Comparison of ENCODE assay signal across 11 cellular contexts in the genomic region with DNA sequence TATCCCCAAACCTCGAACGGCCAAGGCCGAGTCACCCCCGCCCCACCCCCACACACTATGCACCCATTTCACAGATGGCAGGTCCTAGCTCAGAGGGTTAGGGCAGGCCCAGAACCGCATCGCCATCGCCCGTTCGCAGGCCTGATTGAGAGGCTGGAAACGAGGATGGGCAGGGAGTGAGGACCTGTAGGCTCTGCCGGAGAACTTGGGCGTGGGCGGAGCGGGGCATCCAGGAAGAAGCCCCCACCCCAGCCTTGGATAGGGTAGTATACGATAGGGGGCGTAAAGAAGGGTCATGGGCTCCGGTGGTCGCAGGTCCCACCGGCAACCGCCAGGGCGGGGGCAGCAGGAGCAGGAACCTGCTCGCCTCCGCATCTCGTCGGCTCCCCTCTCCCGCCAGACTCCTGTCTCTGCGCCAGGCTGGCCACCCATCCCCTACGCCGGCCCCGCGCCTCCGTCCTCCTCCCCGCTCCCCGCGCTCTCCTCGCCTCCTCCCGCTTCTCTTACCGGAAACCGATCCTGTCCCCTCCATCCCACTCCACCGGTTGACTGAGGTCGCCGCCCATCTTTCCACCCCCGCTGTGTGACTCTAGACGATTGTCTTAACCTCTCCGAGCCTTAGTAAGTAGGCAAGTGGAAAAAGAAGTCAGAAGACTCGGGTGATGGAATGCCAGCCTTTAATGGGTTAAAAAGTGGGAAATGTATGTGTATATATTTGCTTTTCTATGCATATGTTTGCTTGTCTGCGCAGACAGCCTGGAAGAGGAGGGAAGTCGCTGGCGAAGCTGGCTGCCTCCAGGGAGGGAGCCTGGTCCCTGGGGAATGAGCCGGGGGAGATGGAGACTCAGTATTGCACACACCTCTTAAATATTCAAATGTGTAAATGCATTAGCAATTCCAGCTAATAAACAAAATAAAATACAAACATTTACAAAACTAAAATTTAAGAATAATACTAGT. TPM values are rescaled to one million over a fixed set of nuclear protein-coding genes. Genes with fewer than 3 reads are reported as not detected.
DNase-seq lines count a peak whose midpoint lies in the region; TF ChIP-seq lines count a peak whose summit lies in the region.
"Had no signal": no experiment of that assay in that cellular context is flagged by ENCODE, and none has a peak within 500 bp of the region (broad histone marks: within the 10 kb centered on the region; RNA-seq: fewer than 3 reads in every experiment).

No MANE protein-coding gene starts in this region.

- peaks cover 0 to 88% (median 29%) of the 10 kb centered on the region in 3 experiments for H3K27me3 ChIP-seq in neuronal stem cell (ENCODE audit: control insufficient read depth in 3 of 3, insufficient read depth in 3 of 3, low read depth in 1 of 3, low read length in 3 of 3)

- peak overlapping the region; percentile 60 for H3K9ac ChIP-seq in neuronal stem cell (ENCODE audit: low read depth, low read length, poor library complexity)

- H2BK5ac ChIP-seq in neuronal stem cell (ENCODE audit: low read length): no peak overlapping the region

- H3K36me3 ChIP-seq in neuronal stem cell (replicated peaks in 1 of 2; ENCODE audit: control insufficient read depth in 2 of 2, insufficient read depth in 2 of 2, low read length in 2 of 2): no peaks in the 10 kb centered on the region
- H3K36me3 ChIP-seq: tibial nerve had no signal

- H3K4me1 ChIP-seq in neuronal stem cell (ENCODE audit: control insufficient read depth in 2 of 2, insufficient read depth in 1 of 2, low read depth in 1 of 2, low read length in 2 of 2): peaks cover 6 to 18% of the 10 kb centered on the region in 2 donors

- no peak for TF ChIP-seq POLR2A in NB4 (IDR thresholded peaks at IDR 0.05; ENCODE audit: extremely low read depth, insufficient read length)

- H3K18ac ChIP-seq in neuronal stem cell (ENCODE audit: low read length): peak overlapping the region; percentile 83

- H2BK120ac ChIP-seq in neuronal stem cell (ENCODE audit: low read depth, low read length): no peak overlapping the region

- peak overlapping the region; percentile 18 for H2BK12ac ChIP-seq in neuronal stem cell (ENCODE audit: low read length)

- no peak overlapping the region for H3K4me3 ChIP-seq in NB4 (ENCODE audit: low read depth, low read length)
- peak overlapping the region; percentile 8 for H3K4me3 ChIP-seq in choroid plexus epithelial cell (ENCODE audit: low read depth, low read length)
- H3K4me3 ChIP-seq in neuronal stem cell (ENCODE audit: low read length in 2 of 2): peak overlapping the region in 1 of 2 donors; percentile 55
- H3K4me3 ChIP-seq: tibial nerve had no signal

- no peaks in the 10 kb centered on the region for H3K9me3 ChIP-seq in neuronal stem cell (replicated peaks in 1 of 2; ENCODE audit: control insufficient read depth in 2 of 2, insufficient read depth in 1 of 2, low read depth in 1 of 2, low read length in 2 of 2)
- H3K9me3 ChIP-seq: tibial nerve had no signal

- DNase-seq in NCI-H1417 (lab: John Stamatoyannopoulos, UW) (peak in 2 of 3 experiments; percentile 52 to 75), NCI-H1417 treated with DMSO at 0.1 percent for 48 hours (lab: John Stamatoyannopoulos, UW) (no peak), NB4 (ENCODE audit: low read depth) (peak; percentile 34), choroid plexus epithelial cell (ENCODE audit: low read depth) (no peak), neuronal stem cell (ENCODE audit: low spot score) (no peak), mesenteric fat pad (ENCODE audit: low spot score) (no peak), COR-L47 (lab: John Stamatoyannopoulos, UW) (no peak), NCI-H187 treated with DMSO at 0.1 percent for 48 hours (lab: John Stamatoyannopoulos, UW) (no peak)
- DNase-seq: activated CD4-positive, CD25-positive, alpha-beta regulatory T cell; islet precursor cell had no signal

- H3K4me2 ChIP-seq in neuronal stem cell (ENCODE audit: insufficient read depth, low read length, poor library complexity, severe bottlenecking): peak overlapping the region; percentile 45

- no peak for TF ChIP-seq CTCF in NB4 (IDR thresholded peaks at IDR 0.05; ENCODE audit: low read depth, low read length)
- no peak for TF ChIP-seq CTCF in choroid plexus epithelial cell (conservative IDR thresholded peaks at IDR 0.05; ENCODE audit: low read depth, low read length)

- peak overlapping the region; percentile 40 for H2AK5ac ChIP-seq in neuronal stem cell (ENCODE audit: low read depth, low read length)

- H3K27ac ChIP-seq in neuronal stem cell (replicated peaks; ENCODE audit: low read length): no peak overlapping the region
- H3K27ac ChIP-seq: tibial nerve had no signal

- H3K23ac ChIP-seq in neuronal stem cell (ENCODE audit: low read depth, low read length, poor library complexity): peak overlapping the region; percentile 14

- no peak overlapping the region for H2BK15ac ChIP-seq in neuronal stem cell (ENCODE audit: low read length)

- H3K4ac ChIP-seq in neuronal stem cell (ENCODE audit: low read length): peak overlapping the region; percentile 4

- WGBS in neuronal stem cell (ENCODE audit: extremely low coverage in 2 of 2, insufficient read length in 2 of 2, insufficient replicate concordance in 1 of 2), 2 donors: no CpG with 5 or more reads among the region's 50 CpGs

- no peak overlapping the region for H4K8ac ChIP-seq in neuronal stem cell (ENCODE audit: low read depth, low read length)

- H3K79me1 ChIP-seq in neuronal stem cell (ENCODE audit: low read depth, low read length): peaks cover 2% of the 10 kb centered on the region

- H3K14ac ChIP-seq in neuronal stem cell (ENCODE audit: low read length): peak overlapping the region; percentile 6

- no peak overlapping the region for H4K91ac ChIP-seq in neuronal stem cell (ENCODE audit: low read depth, low read length, poor library complexity)

- H2AFZ ChIP-seq in neuronal stem cell (ENCODE audit: low read length): no peak overlapping the region

RNA-seq across cellular contexts. Expression of a gene that starts 52.8 kb away (rescaled TPM):
- not detected for polyA plus RNA-seq in neuronal stem cell (2013, experiment 1 of 2)
- not detected for polyA plus RNA-seq in neuronal stem cell (2013, experiment 2 of 2)
- total RNA-seq in mesenteric fat pad: 44.7 TPM

Comparison
In these comparisons a context has a peak if more than half of its experiments do, and no peak if none do; other contexts are left out.
1. DNase-seq: peak in NCI-H1417 (2 of 3) and NB4 (single experiment); none in NCI-H1417 treated with DMSO at 0.1 percent for 48 hours (single experiment), choroid plexus epithelial cell (single experiment), neuronal stem cell (single experiment), mesenteric fat pad (single experiment), COR-L47 (single experiment) and NCI-H187 treated with DMSO at 0.1 percent for 48 hours (single experiment).